Comparison of ENCODE assay signal across 9 cellular contexts in the genomic region with DNA sequence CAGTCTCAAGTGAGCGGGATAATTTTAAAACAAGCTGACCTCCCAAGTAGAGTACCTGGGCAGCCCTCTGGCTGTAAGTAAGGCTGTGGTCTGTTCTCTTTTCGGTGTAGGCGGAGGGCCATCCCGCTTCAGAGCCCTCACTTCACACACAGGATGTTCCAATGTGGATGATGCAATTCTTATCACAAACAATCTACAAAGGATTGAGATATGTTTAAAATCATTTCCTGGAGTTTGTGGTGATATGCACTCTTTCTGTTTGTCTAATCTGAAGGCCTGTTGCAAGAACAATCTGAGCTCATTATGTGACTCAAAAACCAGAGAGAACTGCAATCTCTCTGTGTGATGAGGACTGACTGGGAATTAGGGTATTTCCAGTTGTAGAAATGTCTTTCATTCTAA. TPM values are rescaled to one million over a fixed set of nuclear protein-coding genes. Genes with fewer than 3 reads are reported as not detected.
DNase-seq lines count a peak whose midpoint lies in the region; ATAC-seq, FAIRE-seq and TF ChIP-seq lines count a peak whose summit lies in the region.
"Had no signal": no experiment of that assay in that cellular context is flagged by ENCODE, and none has a peak within 500 bp of the region (broad histone marks: within the 10 kb centered on the region; RNA-seq: fewer than 3 reads in every experiment).

No MANE protein-coding gene starts in this region.

- H3K4me1 ChIP-seq in A673 (ENCODE audit: insufficient read depth, low read length, poor library complexity, severe bottlenecking) (peaks cover 5% of the 10 kb centered on the region), adrenal gland (replicated peaks in 1 of 2) (peaks cover 8 to 37% of the 10 kb centered on the region in 2 donors), HepG2 (ENCODE audit: insufficient read depth, low read length) (peaks cover 73% of the 10 kb centered on the region)

- FAIRE-seq in HTR-8/SVneo (lab: Jason Lieb, UNC) (peak; percentile 65), HepG2 (lab: Jason Lieb, UNC) (peak; percentile 39), GM12892 (lab: Jason Lieb, UNC) (no peak)
- FAIRE-seq: GM12878 had no signal

- BruUV-seq in A673 (replicated peaks; lab: Mats Ljungman, UMichigan) = no TSS peak
- BruUV-seq in HepG2 (replicated peaks; lab: Mats Ljungman, UMichigan) = no TSS peak

- CTCF ChIA-PET in A673 (lab: Charles Lee) (no interaction called here), HepG2 (lab: Yijun Ruan, JAX; ENCODE audit: low intra/inter-chr PET ratio, low total read pairs) (no interaction called here)

- ATAC-seq in HepG2 = peak; percentile 89
- ATAC-seq in left lobe of liver = no peak
- ATAC-seq: GM12878 had no signal

- no peak for TF ChIP-seq CTCF in A673 (conservative IDR thresholded peaks at IDR 0.05; ENCODE audit: low read depth, low read length)
- no peak for TF ChIP-seq CTCF in adrenal gland (IDR thresholded peaks at IDR 0.05)
- TF ChIP-seq CTCF in HepG2 (CRISPR knock-in tag; IDR thresholded peaks at IDR 0.05) = no peak

- no peaks in the 10 kb centered on the region; the same call in 1 of the 2 replicates for H4K20me1 ChIP-seq in HepG2 (ENCODE audit: insufficient read depth, low read length)

- H3K36me3 ChIP-seq in A673 (ENCODE audit: insufficient read depth, low read length, poor library complexity, severe bottlenecking) (no peaks in the 10 kb centered on the region), adrenal gland (replicated peaks in 1 of 2) (no peaks in the 10 kb centered on the region), HepG2 (replicated peaks in 1 of 2; ENCODE audit: control insufficient read depth in 1 of 2, insufficient read depth in 2 of 2, low read length in 2 of 2) (peaks cover 14 to 50% of the 10 kb centered on the region in 2 experiments)

- POLR2A ChIA-PET in A673 (lab: Charles Lee; ENCODE audit: low non-redundant PET) = no interaction called here
- POLR2A ChIA-PET in HepG2 (lab: Yijun Ruan, JAX) = interaction anchor here (0.6 to 2.3 kb wide), 5 partner anchors 8 to 42 kb away, joined by 3 to 8 read pairs (median 4); partner anchors contain the start of gene ITGA2

- peak; percentile 28 for DNase-seq in A673 (ENCODE audit: low spot score)
- peak; percentile 40 for DNase-seq in HTR-8/SVneo (ENCODE audit: insufficient read length, low spot score)
- peak in 5 of 7 donors; percentile 37 to 64 (median 47) for DNase-seq in adrenal gland
- peak; percentile 89 for DNase-seq in HepG2 (ENCODE audit: low spot score)
- no peak for DNase-seq in GM12892 (ENCODE audit: insufficient read length)
- DNase-seq in left lobe of liver (ENCODE audit: low spot score) = no peak
- no peak for DNase-seq in erythroblast (lab: John Stamatoyannopoulos, UW)
- no peak for DNase-seq in SKM-1 treated with dmso at 0.1 percent for 144 hours (lab: John Stamatoyannopoulos, UW; ENCODE audit: unreplicated experiment)

- in situ Hi-C loops in HepG2 (cut with HindIII; ENCODE audit: extremely low pct_ligation_motif_present, low pct_unique_long_range_greater_than_20kb) = loop anchor here (10.0 kb wide), 1 partner anchor 77 kb away; no protein-coding TSS in a partner anchor

- H3K9ac ChIP-seq in HepG2 (ENCODE audit: insufficient read depth, low read depth, low read length) = 0 out of 2 replicates have a peak overlapping the region, but pooled peaks have one; percentile 2

- H3K27ac ChIP-seq in A673 (ENCODE audit: low read depth, low read length, poor library complexity, severe bottlenecking) (no peak overlapping the region), adrenal gland (peak overlapping the region; percentile 19 to 87 (median 56)), HepG2 (ENCODE audit: extremely low read length, insufficient read depth, low read length) (peak overlapping the region; percentile 51)

- TF ChIP-seq RAD21 in HepG2 (CRISPR knock-in tag; IDR thresholded peaks at IDR 0.05) = no peak

- 19 to 44% (median 25%) methylated on average over 1 to 4 of the region's 4 CpGs for WGBS in adrenal gland, 4 donors
- WGBS in HepG2 (ENCODE audit: low lambda C conversion rate) = 21% methylated on average over 4 of the region's 4 CpGs

- H3K4me2 ChIP-seq in HepG2 (ENCODE audit: low read depth, low read length) = peak overlapping the region; percentile 28; the same call in 1 of the 2 replicates

- peak in 1 of 2 experiments; percentile 82; a peak in 2 of 4 replicates for TF ChIP-seq EP300 in HepG2 (IDR thresholded peaks at IDR 0.05; ENCODE audit: low read depth in 2 of 2, low read length in 2 of 2)
- peak; percentile 88 for TF ChIP-seq EP300 in HepG2 (CRISPR knock-in tag; IDR thresholded peaks at IDR 0.05; ENCODE audit: borderline replicate concordance)

- H3K79me2 ChIP-seq in HepG2 (ENCODE audit: insufficient read depth, low read length) = peaks cover 33% of the 10 kb centered on the region

- TF ChIP-seq POLR2A in adrenal gland (IDR thresholded peaks at IDR 0.05) (peak in 1 of 2 donors; percentile 37), HepG2 (IDR thresholded peaks at IDR 0.05; ENCODE audit: insufficient read depth in 1 of 2, low read depth in 2 of 2, low read length in 2 of 2) (no peak), GM12892 (IDR thresholded peaks at IDR 0.05; ENCODE audit: low read depth, low read length) (no peak), erythroblast (IDR thresholded peaks at IDR 0.05; ENCODE audit: low read length) (no peak)

- H3K27me3 ChIP-seq in A673 (replicated peaks; ENCODE audit: insufficient read depth, low read depth, low read length, poor library complexity) (no peaks in the 10 kb centered on the region), adrenal gland (no peaks in the 10 kb centered on the region), HepG2 (ENCODE audit: control insufficient read depth in 1 of 2, insufficient read depth in 2 of 2, low read length in 2 of 2) (no peaks in the 10 kb centered on the region)

- H3K9me3 ChIP-seq in A673 (ENCODE audit: low read depth, low read length, poor library complexity, severe bottlenecking) = no peaks in the 10 kb centered on the region
- H3K9me3 ChIP-seq in adrenal gland (replicated peaks in 1 of 3) = no peaks in the 10 kb centered on the region
- no peaks in the 10 kb centered on the region for H3K9me3 ChIP-seq in HepG2 (ENCODE audit: low read length)

- no peak overlapping the region for H3K4me3 ChIP-seq in A673 (ENCODE audit: low read depth, low read length, poor library complexity, severe bottlenecking)
- no peak overlapping the region for H3K4me3 ChIP-seq in adrenal gland
- H3K4me3 ChIP-seq in HepG2 (replicated peaks in 1 of 3; ENCODE audit: insufficient read depth in 1 of 3, low read depth in 2 of 3, low read length in 3 of 3) = no peak overlapping the region
- H3K4me3 ChIP-seq: GM12878 had no signal

- H2AFZ ChIP-seq in HepG2 (ENCODE audit: low read length) = no peak overlapping the region

- intact Hi-C loops in A673 (cut with micrococcal nuclease; ENCODE audit: unreplicated experiment) (no loop called here), adrenal gland (cut with DNase I) (no loop called here), HepG2 (cut with micrococcal nuclease; ENCODE audit: unreplicated experiment) (loop anchor here (1.0 to 10.0 kb wide), 4 partner anchors 27 to 63 kb away; partner anchors contain the start of gene ITGA2)

RNA-seq across cellular contexts. Expression of gene ITGA2, which starts 42.5 kb away (rescaled TPM):
- total RNA-seq in A673 (2021) (0.69 and 0.92 TPM in 2 replicates), adrenal gland (100 to 1,000 TPM in 1 of 8 donors, 10 to 100 TPM in 7; 16.9 to 127 (median 21.8) TPM), HepG2 (2016; rRNA removed; fragmentation: Illumina TruSeq; extraction: Trizol) (10.2 and 15.8 TPM in 2 replicates), left lobe of liver (0.30 TPM)
- polyA plus RNA-seq in adrenal gland (10 to 100 TPM in 1 of 3 donors, 1 to 10 TPM in 2; 1.8 to 14.5 (median 2.3) TPM), HepG2 (2011; rRNA removed) (49.3 and 58.3 TPM in 2 replicates)
- 0.79 and 0.91 TPM in 2 replicates for total RNA-seq in HepG2 (2016; cell fraction: cytosol; rRNA removed; fragmentation: Illumina TruSeq; extraction: Trizol; ENCODE audit: low read depth)
- 9.7 and 15.3 TPM in 2 replicates for total RNA-seq in HepG2 (2016; cell fraction: insoluble cytoplasmic fraction; rRNA removed; fragmentation: Illumina TruSeq; extraction: Trizol)
- total RNA-seq in HepG2 (2016; cell fraction: membrane; rRNA removed; fragmentation: Illumina TruSeq; extraction: Trizol) = 2.3 and 3.0 TPM in 2 replicates
- total RNA-seq in HepG2 (2016; cell fraction: nucleus; rRNA removed; fragmentation: Illumina TruSeq; extraction: Trizol) = 25.3 and 27.8 TPM in 2 replicates
- 24.9 and 38.8 TPM in 2 replicates for polyA plus RNA-seq in HepG2 (2011; cell fraction: cytosol; rRNA removed)
- 27.4 and 30.0 TPM in 2 replicates for polyA plus RNA-seq in HepG2 (2011; cell fraction: nucleus; rRNA removed)
- polyA plus RNA-seq in HepG2 (2012) = 40.3 and 49.9 TPM in 2 replicates
- polyA plus RNA-seq in HepG2 (2016; cell fraction: cytosol; fragmentation: Illumina TruSeq; extraction: Trizol; ENCODE audit: low read depth) = 0.17 and 0.20 TPM in 2 replicates
- polyA plus RNA-seq in HepG2 (2016; cell fraction: insoluble cytoplasmic fraction; fragmentation: Illumina TruSeq; extraction: Trizol; ENCODE audit: low read depth) = 3.7 TPM in 2 replicates
- 0.45 and 0.72 TPM in 2 replicates for polyA plus RNA-seq in HepG2 (2016; cell fraction: membrane; fragmentation: Illumina TruSeq; extraction: Trizol; ENCODE audit: low read depth)
- 15.1 and 16.2 TPM in 2 replicates for polyA plus RNA-seq in HepG2 (2016; cell fraction: nucleus; fragmentation: Illumina TruSeq; extraction: Trizol; ENCODE audit: insufficient read depth, low read depth)
- polyA minus RNA-seq in HepG2 (2011; rRNA and poly(A)+ RNA removed; ENCODE audit: low replicate concordance) = 19.4 and 121 TPM in 2 replicates
- polyA minus RNA-seq in HepG2 (2011; cell fraction: cytosol; rRNA and poly(A)+ RNA removed) = 105 and 135 TPM in 2 replicates
- polyA minus RNA-seq in HepG2 (2011; cell fraction: nucleus; rRNA and poly(A)+ RNA removed) = 209 and 232 TPM in 2 replicates
- not detected for polyA plus RNA-seq in GM12892 (2012; ENCODE audit: missing spikeins)

Comparison
In these comparisons a context has a peak if more than half of its experiments do, and no peak if none do; other contexts are left out.
1. DNase-seq: peak in A673 (single experiment), HTR-8/SVneo (single experiment), adrenal gland (5 of 7) and HepG2 (single experiment); none in GM12892 (single experiment), left lobe of liver (single experiment), erythroblast (0 of 2) and SKM-1 treated with dmso at 0.1 percent for 144 hours (single experiment).